ENCODE assay signal across 8 cellular contexts in genomic region chr1:103198996-103199395, GRCh38.
"Had no signal": no experiment of that assay in that cellular context is flagged by ENCODE, and none has a peak within 500 bp of the region (broad histone marks: within the 10 kb centered on the region; RNA-seq: fewer than 3 reads in every experiment).

No MANE protein-coding gene starts in this region.

- H3K27ac Mint-ChIP-seq: GM23338, H9 had no signal

- FAIRE-seq: H1, H54, HTR-8/SVneo, K562 had no signal

- H3K4me3 ChIP-seq: GM23338, K562 had no signal

- DNase-seq: H9, HCEC 1CT, IMR-90 had no signal

- H3K4me1 Mint-ChIP-seq: GM23338, H9 had no signal

- H3K4me3 Mint-ChIP-seq: GM23338, H9 had no signal

- H3K4me2 ChIP-seq: GM23338 had no signal

- H3K9me3 Mint-ChIP-seq: GM23338, H9 had no signal
